In the genomic region with DNA sequence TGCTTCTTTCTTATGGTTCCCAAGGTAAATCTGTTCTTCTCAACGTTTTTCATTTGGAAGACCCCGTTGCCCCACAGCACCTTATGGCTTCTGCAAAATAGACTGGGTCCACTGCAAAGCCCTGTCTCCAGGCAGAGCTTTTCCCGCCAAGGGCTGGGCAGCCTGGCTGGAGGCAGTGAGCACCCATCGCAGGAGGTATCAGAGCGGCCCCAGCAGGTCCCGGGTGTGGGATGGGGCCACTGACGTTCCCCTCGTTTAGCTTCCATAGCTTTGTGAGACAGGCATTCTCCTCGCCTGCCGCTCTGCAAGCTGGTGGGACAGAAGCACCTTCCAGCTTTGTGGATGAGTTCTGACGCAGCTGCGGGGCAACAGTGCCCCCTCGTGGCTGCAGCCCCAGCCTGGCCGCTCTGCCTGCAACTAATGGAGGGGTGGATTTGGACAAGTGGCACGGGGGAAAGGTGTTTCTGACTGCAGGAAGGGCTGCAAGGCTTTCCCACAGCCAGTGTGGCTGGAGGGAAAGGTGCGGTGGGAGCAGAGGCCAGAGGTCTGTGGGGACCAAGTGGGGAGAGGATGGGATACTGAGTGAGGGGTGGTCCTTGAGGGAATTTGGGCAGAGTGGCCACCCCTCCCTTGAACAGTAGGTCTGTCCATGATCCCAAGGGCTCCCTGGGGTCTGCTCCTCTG, we compare ENCODE assay signal across 1 cellular context.
TF ChIP-seq lines count a peak whose summit lies in the region.

No MANE protein-coding gene starts in this region.

TF ChIP-seq in HepG2, 621 proteins besides CTCF, POLR2A, EP300 and RAD21 (continued from another document):
- TF ChIP-seq, protein P1, sequence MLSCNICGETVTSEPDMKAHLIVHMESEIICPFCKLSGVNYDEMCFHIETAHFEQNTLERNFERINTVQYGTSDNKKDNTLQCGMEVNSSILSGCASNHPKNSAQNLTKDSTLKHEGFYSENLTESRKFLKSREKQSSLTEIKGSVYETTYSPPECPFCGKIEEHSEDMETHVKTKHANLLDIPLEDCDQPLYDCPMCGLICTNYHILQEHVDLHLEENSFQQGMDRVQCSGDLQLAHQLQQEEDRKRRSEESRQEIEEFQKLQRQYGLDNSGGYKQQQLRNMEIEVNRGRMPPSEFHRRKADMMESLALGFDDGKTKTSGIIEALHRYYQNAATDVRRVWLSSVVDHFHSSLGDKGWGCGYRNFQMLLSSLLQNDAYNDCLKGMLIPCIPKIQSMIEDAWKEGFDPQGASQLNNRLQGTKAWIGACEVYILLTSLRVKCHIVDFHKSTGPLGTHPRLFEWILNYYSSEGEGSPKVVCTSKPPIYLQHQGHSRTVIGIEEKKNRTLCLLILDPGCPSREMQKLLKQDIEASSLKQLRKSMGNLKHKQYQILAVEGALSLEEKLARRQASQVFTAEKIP (CRISPR knock-in tag; IDR thresholded peaks at IDR 0.05; ENCODE audit: borderline replicate concordance), result no peak
- TF ChIP-seq, protein P2, sequence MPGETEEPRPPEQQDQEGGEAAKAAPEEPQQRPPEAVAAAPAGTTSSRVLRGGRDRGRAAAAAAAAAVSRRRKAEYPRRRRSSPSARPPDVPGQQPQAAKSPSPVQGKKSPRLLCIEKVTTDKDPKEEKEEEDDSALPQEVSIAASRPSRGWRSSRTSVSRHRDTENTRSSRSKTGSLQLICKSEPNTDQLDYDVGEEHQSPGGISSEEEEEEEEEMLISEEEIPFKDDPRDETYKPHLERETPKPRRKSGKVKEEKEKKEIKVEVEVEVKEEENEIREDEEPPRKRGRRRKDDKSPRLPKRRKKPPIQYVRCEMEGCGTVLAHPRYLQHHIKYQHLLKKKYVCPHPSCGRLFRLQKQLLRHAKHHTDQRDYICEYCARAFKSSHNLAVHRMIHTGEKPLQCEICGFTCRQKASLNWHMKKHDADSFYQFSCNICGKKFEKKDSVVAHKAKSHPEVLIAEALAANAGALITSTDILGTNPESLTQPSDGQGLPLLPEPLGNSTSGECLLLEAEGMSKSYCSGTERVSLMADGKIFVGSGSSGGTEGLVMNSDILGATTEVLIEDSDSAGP (CRISPR knock-in tag; IDR thresholded peaks at IDR 0.05; ENCODE audit: borderline replicate concordance), result peak; percentile 48; the same call in 1 of the 2 replicates
- TF ChIP-seq EZH2 (conservative IDR thresholded peaks at IDR 0.05; ENCODE audit: low read depth, low read length), result no peak
- peak; percentile 37; the same call in 1 of the 2 replicates for TF ChIP-seq PITX1 (CRISPR knock-in tag; IDR thresholded peaks at IDR 0.05)
- no peak for TF ChIP-seq REXO4 (CRISPR knock-in tag; IDR thresholded peaks at IDR 0.05; ENCODE audit: borderline replicate concordance)
- TF ChIP-seq NFKBIZ (CRISPR knock-in tag; IDR thresholded peaks at IDR 0.05), result no peak
- TF ChIP-seq, protein P3, sequence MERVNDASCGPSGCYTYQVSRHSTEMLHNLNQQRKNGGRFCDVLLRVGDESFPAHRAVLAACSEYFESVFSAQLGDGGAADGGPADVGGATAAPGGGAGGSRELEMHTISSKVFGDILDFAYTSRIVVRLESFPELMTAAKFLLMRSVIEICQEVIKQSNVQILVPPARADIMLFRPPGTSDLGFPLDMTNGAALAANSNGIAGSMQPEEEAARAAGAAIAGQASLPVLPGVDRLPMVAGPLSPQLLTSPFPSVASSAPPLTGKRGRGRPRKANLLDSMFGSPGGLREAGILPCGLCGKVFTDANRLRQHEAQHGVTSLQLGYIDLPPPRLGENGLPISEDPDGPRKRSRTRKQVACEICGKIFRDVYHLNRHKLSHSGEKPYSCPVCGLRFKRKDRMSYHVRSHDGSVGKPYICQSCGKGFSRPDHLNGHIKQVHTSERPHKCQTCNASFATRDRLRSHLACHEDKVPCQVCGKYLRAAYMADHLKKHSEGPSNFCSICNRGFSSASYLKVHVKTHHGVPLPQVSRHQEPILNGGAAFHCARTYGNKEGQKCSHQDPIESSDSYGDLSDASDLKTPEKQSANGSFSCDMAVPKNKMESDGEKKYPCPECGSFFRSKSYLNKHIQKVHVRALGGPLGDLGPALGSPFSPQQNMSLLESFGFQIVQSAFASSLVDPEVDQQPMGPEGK (CRISPR knock-in tag; IDR thresholded peaks at IDR 0.05), result peak; percentile 40; the same call in 1 of the 2 replicates
- 0 out of 2 replicates have a peak, but pooled peaks have one; percentile 25 for TF ChIP-seq MYC (CRISPR knock-in tag; IDR thresholded peaks at IDR 0.05; ENCODE audit: borderline replicate concordance)
- TF ChIP-seq, protein P4, sequence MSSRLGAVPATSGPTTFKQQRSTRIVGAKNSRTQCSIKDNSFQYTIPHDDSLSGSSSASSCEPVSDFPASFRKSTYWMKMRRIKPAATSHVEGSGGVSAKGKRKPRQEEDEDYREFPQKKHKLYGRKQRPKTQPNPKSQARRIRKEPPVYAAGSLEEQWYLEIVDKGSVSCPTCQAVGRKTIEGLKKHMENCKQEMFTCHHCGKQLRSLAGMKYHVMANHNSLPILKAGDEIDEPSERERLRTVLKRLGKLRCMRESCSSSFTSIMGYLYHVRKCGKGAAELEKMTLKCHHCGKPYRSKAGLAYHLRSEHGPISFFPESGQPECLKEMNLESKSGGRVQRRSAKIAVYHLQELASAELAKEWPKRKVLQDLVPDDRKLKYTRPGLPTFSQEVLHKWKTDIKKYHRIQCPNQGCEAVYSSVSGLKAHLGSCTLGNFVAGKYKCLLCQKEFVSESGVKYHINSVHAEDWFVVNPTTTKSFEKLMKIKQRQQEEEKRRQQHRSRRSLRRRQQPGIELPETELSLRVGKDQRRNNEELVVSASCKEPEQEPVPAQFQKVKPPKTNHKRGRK (CRISPR knock-in tag; IDR thresholded peaks at IDR 0.05), result no peak
- no peak; the same call in 1 of the 2 replicates for TF ChIP-seq ZNF780A (CRISPR knock-in tag; IDR thresholded peaks at IDR 0.05)
- TF ChIP-seq KDM3A (CRISPR knock-in tag; IDR thresholded peaks at IDR 0.05; ENCODE audit: low read depth), result peak; percentile 82
- no peak for TF ChIP-seq ELF1 (CRISPR knock-in tag; IDR thresholded peaks at IDR 0.05)
- peak; percentile 60 for TF ChIP-seq BHLHE40 (IDR thresholded peaks at IDR 0.05; ENCODE audit: low read length)
- no peak for TF ChIP-seq SNRNP70 (IDR thresholded peaks at IDR 0.05; ENCODE audit: low read depth, low read length)
- TF ChIP-seq LCORL (IDR thresholded peaks at IDR 0.05), result no peak
- TF ChIP-seq LCORL (CRISPR knock-in tag; IDR thresholded peaks at IDR 0.05), result peak; percentile 34; the same call in 1 of the 2 replicates
- 0 out of 2 replicates have a peak, but pooled peaks have one; percentile 42 for TF ChIP-seq ZNF792 (CRISPR knock-in tag; IDR thresholded peaks at IDR 0.05)
- peak; percentile 67 for TF ChIP-seq SMC3 (IDR thresholded peaks at IDR 0.05; ENCODE audit: low read length)
- TF ChIP-seq, protein P5, sequence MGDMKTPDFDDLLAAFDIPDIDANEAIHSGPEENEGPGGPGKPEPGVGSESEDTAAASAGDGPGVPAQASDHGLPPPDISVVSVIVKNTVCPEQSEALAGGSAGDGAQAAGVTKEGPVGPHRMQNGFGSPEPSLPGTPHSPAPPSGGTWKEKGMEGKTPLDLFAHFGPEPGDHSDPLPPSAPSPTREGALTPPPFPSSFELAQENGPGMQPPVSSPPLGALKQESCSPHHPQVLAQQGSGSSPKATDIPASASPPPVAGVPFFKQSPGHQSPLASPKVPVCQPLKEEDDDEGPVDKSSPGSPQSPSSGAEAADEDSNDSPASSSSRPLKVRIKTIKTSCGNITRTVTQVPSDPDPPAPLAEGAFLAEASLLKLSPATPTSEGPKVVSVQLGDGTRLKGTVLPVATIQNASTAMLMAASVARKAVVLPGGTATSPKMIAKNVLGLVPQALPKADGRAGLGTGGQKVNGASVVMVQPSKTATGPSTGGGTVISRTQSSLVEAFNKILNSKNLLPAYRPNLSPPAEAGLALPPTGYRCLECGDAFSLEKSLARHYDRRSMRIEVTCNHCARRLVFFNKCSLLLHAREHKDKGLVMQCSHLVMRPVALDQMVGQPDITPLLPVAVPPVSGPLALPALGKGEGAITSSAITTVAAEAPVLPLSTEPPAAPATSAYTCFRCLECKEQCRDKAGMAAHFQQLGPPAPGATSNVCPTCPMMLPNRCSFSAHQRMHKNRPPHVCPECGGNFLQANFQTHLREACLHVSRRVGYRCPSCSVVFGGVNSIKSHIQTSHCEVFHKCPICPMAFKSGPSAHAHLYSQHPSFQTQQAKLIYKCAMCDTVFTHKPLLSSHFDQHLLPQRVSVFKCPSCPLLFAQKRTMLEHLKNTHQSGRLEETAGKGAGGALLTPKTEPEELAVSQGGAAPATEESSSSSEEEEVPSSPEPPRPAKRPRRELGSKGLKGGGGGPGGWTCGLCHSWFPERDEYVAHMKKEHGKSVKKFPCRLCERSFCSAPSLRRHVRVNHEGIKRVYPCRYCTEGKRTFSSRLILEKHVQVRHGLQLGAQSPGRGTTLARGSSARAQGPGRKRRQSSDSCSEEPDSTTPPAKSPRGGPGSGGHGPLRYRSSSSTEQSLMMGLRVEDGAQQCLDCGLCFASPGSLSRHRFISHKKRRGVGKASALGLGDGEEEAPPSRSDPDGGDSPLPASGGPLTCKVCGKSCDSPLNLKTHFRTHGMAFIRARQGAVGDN (CRISPR knock-in tag; IDR thresholded peaks at IDR 0.05), result peak; percentile 54
- TF ChIP-seq ZNF737 (CRISPR knock-in tag; IDR thresholded peaks at IDR 0.05; ENCODE audit: borderline replicate concordance), result no peak
- TF ChIP-seq ZSCAN25 (CRISPR knock-in tag; IDR thresholded peaks at IDR 0.05), result no peak
